ENCODE assay signal across 16 cellular contexts in the genomic region with DNA sequence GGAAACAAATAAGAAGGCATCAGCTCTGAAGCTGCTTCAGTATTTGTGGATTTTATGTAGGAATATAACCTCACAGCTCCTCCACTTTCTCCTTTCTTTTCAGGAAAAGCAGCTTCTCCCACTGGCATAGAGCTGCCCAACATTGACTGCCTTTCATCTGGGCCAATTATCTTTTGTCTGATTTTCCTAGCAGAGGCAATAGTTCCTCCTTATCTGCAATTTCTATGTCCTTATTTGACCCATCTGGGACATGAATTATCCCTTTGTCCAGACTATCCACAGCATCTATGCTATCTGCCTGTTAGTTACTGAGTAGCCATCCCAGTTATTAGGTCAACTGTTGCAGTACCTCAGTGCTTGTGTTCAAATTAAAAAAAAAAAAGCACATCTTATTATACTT.
DNase-seq lines count a peak whose midpoint lies in the region; ATAC-seq and TF ChIP-seq lines count a peak whose summit lies in the region.
"Had no signal": no experiment of that assay in that cellular context is flagged by ENCODE, and none has a peak within 500 bp of the region (broad histone marks: within the 10 kb centered on the region; RNA-seq: fewer than 3 reads in every experiment).

No MANE protein-coding gene starts in this region.

- DNase-seq in Ammon's horn (ENCODE audit: low spot score) (peak; percentile 22), NCI-H2227 treated with DMSO at 0.1 percent for 48 hours (lab: John Stamatoyannopoulos, UW) (peak; percentile 74), globus pallidus (ENCODE audit: low spot score) (peak; percentile 58), pons (ENCODE audit: low spot score) (peak; percentile 82), hypothalamus (lab: John Stamatoyannopoulos, UW) (no peak), ecto neural progenitor cell (ENCODE audit: low spot score) (no peak), left ventricle myocardium inferior (no peak)
- no peak for DNase-seq in effector memory CD8-positive, alpha-beta T cell
- DNase-seq: CD8-positive, alpha-beta memory T cell; DND-41; HFFc6; NCI-H1092; NCI-H1694 had no signal

- no peak overlapping the region for H3K4me3 ChIP-seq in left ventricle myocardium inferior
- H3K4me3 ChIP-seq: BLaER1 treated with 17β-estradiol and CSF1 and Interleukin-3, amounts not matched to agents 10 nM and 100 nM; SK-N-MC had no signal

- no peaks in the 10 kb centered on the region for H3K9me3 ChIP-seq in left ventricle myocardium inferior (replicated peaks)
- H3K9me3 ChIP-seq: BLaER1 treated with 17β-estradiol and CSF1 and Interleukin-3, amounts not matched to agents 10 nM and 100 nM had no signal

- no peak overlapping the region for H3K27ac ChIP-seq in left ventricle myocardium inferior (replicated peaks)
- H3K27ac ChIP-seq: BLaER1 treated with 17β-estradiol and CSF1 and Interleukin-3, amounts not matched to agents 10 nM and 100 nM; KMS-11; SK-N-MC had no signal

- H3K27me3 ChIP-seq in left ventricle myocardium inferior (ENCODE audit: low read depth) = no peaks in the 10 kb centered on the region
- H3K27me3 ChIP-seq: BLaER1 treated with 17β-estradiol and CSF1 and Interleukin-3, amounts not matched to agents 10 nM and 100 nM had no signal

- no peaks in the 10 kb centered on the region for H3K27me3 Mint-ChIP-seq in effector memory CD8-positive, alpha-beta T cell
- H3K27me3 Mint-ChIP-seq: CD8-positive, alpha-beta memory T cell had no signal

- no peaks in the 10 kb centered on the region for H3K4me1 ChIP-seq in left ventricle myocardium inferior
- H3K4me1 ChIP-seq: BLaER1 treated with 17β-estradiol and CSF1 and Interleukin-3, amounts not matched to agents 10 nM and 100 nM had no signal

- H3K27ac Mint-ChIP-seq in effector memory CD8-positive, alpha-beta T cell = no peak overlapping the region
- H3K27ac Mint-ChIP-seq: CD8-positive, alpha-beta memory T cell; HFFc6 had no signal

- H3K4me1 Mint-ChIP-seq in effector memory CD8-positive, alpha-beta T cell (ENCODE audit: low read depth in 2 of 2) = no peaks in the 10 kb centered on the region
- H3K4me1 Mint-ChIP-seq: CD8-positive, alpha-beta memory T cell had no signal

- intact Hi-C loops in left ventricle myocardium inferior (cut with micrococcal nuclease) = loop anchor here (10.0 kb wide), 1 partner anchor 62 kb away; no protein-coding TSS in a partner anchor

- no peak for TF ChIP-seq CTCF in left ventricle myocardium inferior (IDR thresholded peaks at IDR 0.05; ENCODE audit: borderline replicate concordance)

- no peak overlapping the region for H3K4me3 Mint-ChIP-seq in effector memory CD8-positive, alpha-beta T cell
- H3K4me3 Mint-ChIP-seq: CD8-positive, alpha-beta memory T cell; HFFc6 had no signal

- no peaks in the 10 kb centered on the region for H3K36me3 ChIP-seq in left ventricle myocardium inferior
- H3K36me3 ChIP-seq: BLaER1 treated with 17β-estradiol and CSF1 and Interleukin-3, amounts not matched to agents 10 nM and 100 nM had no signal

- no peak for ATAC-seq in effector memory CD8-positive, alpha-beta T cell (replicated peaks)

- no peaks in the 10 kb centered on the region for H3K36me3 Mint-ChIP-seq in effector memory CD8-positive, alpha-beta T cell (ENCODE audit: insufficient read depth)
- H3K36me3 Mint-ChIP-seq: CD8-positive, alpha-beta memory T cell had no signal

- peaks cover 0 to 2% of the 10 kb centered on the region in 2 donors for H3K9me3 Mint-ChIP-seq in effector memory CD8-positive, alpha-beta T cell

Comparison
In these comparisons a context has a peak if more than half of its experiments do, and no peak if none do; other contexts are left out.
1. DNase-seq: peak in Ammon's horn (single experiment), NCI-H2227 treated with DMSO at 0.1 percent for 48 hours (single experiment), globus pallidus (single experiment) and pons (single experiment); none in hypothalamus (0 of 51), ecto neural progenitor cell (single experiment), effector memory CD8-positive, alpha-beta T cell (0 of 3) and left ventricle myocardium inferior (single experiment).